Comparison of ENCODE assay signal across 30 cellular contexts in the genomic region with DNA sequence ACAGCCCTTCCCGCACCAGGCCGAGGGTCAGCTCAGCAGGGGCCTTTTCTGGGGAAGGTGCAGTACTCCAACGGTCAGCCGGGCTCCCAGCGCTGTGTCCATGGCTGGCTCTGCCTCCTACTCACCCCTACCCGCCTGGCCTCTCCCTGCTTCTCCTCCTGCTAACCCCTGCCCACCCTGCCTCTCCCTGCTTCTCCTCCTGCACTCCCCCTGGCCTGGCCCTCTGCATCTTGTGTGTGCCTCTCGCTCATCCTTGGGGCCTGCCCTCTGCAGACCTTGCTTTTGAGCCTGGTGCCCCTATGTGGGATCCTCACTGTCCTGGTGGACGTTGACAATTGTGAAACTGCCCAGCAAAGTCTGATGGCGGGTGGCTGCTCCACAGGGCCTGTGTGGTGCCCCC.
"Had no signal": no experiment of that assay in that cellular context is flagged by ENCODE, and none has a peak within 500 bp of the region (broad histone marks: within the 10 kb centered on the region; RNA-seq: fewer than 3 reads in every experiment).

No MANE protein-coding gene starts in this region.

- H3K36me3 ChIP-seq: heart left ventricle, left lung, neural progenitor cell, pancreas, prostate gland, right atrium auricular region, right lobe of liver, stomach, suprapubic skin, thoracic aorta, tibial artery, uterus had no signal

- H3K27ac Mint-ChIP-seq: immature natural killer cell; stimulated activated naive B cell treated with anti-CD40 and anti-IgM and Interleukin-4, amounts not matched to agents 10 μg/mL and 1 μg/mL and 100 μg/mL, for 72 hours had no signal

- H3K36me3 Mint-ChIP-seq: immature natural killer cell; naive thymus-derived CD8-positive, alpha-beta T cell; neural progenitor cell; stimulated activated naive B cell treated with anti-CD40 and anti-IgM and Interleukin-4, amounts not matched to agents 10 μg/mL and 1 μg/mL and 100 μg/mL, for 72 hours had no signal

- H3K27ac ChIP-seq: heart left ventricle, left lung, neural progenitor cell, pancreas, prostate gland, right atrium auricular region, right lobe of liver, stomach, suprapubic skin, thoracic aorta, tibial artery, uterus had no signal

- H3K9ac ChIP-seq: neural progenitor cell had no signal

- H3K9me3 Mint-ChIP-seq: nephron progenitor cell, neural progenitor cell had no signal

- H3K9me3 ChIP-seq: pancreas, prostate gland, right atrium auricular region, right lobe of liver, stomach, suprapubic skin, thoracic aorta, tibial artery, uterus had no signal

- H3K4me3 Mint-ChIP-seq: immature natural killer cell; naive thymus-derived CD8-positive, alpha-beta T cell; nephron progenitor cell; neural progenitor cell; stimulated activated naive B cell treated with anti-CD40 and anti-IgM and Interleukin-4, amounts not matched to agents 10 μg/mL and 1 μg/mL and 100 μg/mL, for 72 hours had no signal

- H3K4me3 ChIP-seq: heart left ventricle, left lung, lung, neural progenitor cell, pancreas, prostate gland, right atrium auricular region, right lobe of liver, smooth muscle cell, stomach, suprapubic skin, thoracic aorta, tibial artery, uterus had no signal

- H3K4me2 ChIP-seq: neural progenitor cell, smooth muscle cell had no signal

- H3K27me3 Mint-ChIP-seq: stimulated activated naive B cell treated with anti-CD40 and anti-IgM and Interleukin-4, amounts not matched to agents 10 μg/mL and 1 μg/mL and 100 μg/mL, for 72 hours had no signal

- H3K27me3 ChIP-seq: left lung, neural progenitor cell, pancreas, right atrium auricular region, right lobe of liver, stomach, tibial artery, uterus had no signal

- H3K4me1 Mint-ChIP-seq: immature natural killer cell; naive thymus-derived CD8-positive, alpha-beta T cell; stimulated activated naive B cell treated with anti-CD40 and anti-IgM and Interleukin-4, amounts not matched to agents 10 μg/mL and 1 μg/mL and 100 μg/mL, for 72 hours had no signal

- DNase-seq: heart left ventricle; hypothalamus; immature natural killer cell; kidney; left colon; mesendoderm; midbrain; naive thymus-derived CD8-positive, alpha-beta T cell; posterior cingulate gyrus; right lobe of liver; stimulated activated CD4-positive, alpha-beta T cell treated with anti-CD3 and anti-CD28 coated beads, Interleukin-1b, Interleukin-23, amount 100 ng/mL, for 48 hours; stimulated activated CD4-positive, alpha-beta T cell treated with anti-CD3 and anti-CD28 coated beads, Interleukin-2, amount 100 ng/mL, for 48 hours; stimulated activated CD4-positive, alpha-beta T cell treated with anti-CD3 and anti-CD28 coated beads, Interleukin-4, amount 100 ng/mL, for 4 hours; stimulated activated CD8-positive, alpha-beta memory T cell treated with anti-CD3 and anti-CD28 coated beads, Interleukin-4, amount 100 ng/mL, for 48 hours; stimulated activated naive B cell treated with anti-CD40 and anti-IgM and Interleukin-4, amounts not matched to agents 10 μg/mL and 1 μg/mL and 100 μg/mL, for 72 hours; stimulated activated naive CD8-positive, alpha-beta T cell treated with anti-CD3 and anti-CD28 coated beads, Interleukin-15, Interleukin-2, amounts not matched to agents 100 U/mL and 50 U/mL, for 24 hours; stomach; tibial artery; trophoblast cell; uterus had no signal

- H2AFZ ChIP-seq: neural progenitor cell had no signal

- H3K4me1 ChIP-seq: heart left ventricle, left lung, neural progenitor cell, pancreas, prostate gland, right atrium auricular region, right lobe of liver, stomach, suprapubic skin, tibial artery, uterus had no signal

- ATAC-seq: heart left ventricle; left colon; left lung; naive thymus-derived CD8-positive, alpha-beta T cell; right lobe of liver; stimulated activated naive B cell treated with anti-CD40 and anti-IgM and Interleukin-4, amounts not matched to agents 10 μg/mL and 1 μg/mL and 100 μg/mL, for 72 hours; stimulated activated naive CD8-positive, alpha-beta T cell treated with anti-CD3 and anti-CD28 coated beads, Interleukin-15, Interleukin-2, amounts not matched to agents 100 U/mL and 50 U/mL, for 24 hours had no signal
